Comparison of ENCODE assay signal across 12 cellular contexts in the genomic region with DNA sequence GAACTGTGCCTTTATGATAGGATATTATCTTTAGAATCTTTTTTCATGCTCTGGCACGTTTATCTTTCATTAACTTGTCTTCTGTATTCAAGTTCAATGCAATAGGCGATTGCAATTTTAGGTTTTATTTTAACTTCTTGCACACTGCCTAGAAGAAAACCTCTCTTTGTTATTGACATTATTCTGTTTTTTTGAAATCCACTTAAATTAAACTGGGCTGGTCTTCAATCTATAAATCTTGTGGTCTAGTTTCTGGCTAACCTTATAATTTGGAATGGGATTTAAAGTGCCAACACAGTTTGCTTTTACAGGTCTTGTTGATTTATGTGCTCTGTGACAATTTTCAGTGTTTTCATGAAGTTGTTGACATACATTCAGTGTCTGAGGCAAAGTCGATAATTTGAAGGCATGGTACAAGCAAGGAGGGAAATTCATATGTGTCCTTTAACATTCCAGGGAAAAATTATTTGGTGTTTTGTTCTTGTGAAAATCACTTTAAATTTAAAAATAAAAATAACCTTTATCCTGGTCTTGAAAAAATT.
DNase-seq lines count a peak whose midpoint lies in the region; ATAC-seq, FAIRE-seq and TF ChIP-seq lines count a peak whose summit lies in the region.
"Had no signal": no experiment of that assay in that cellular context is flagged by ENCODE, and none has a peak within 500 bp of the region (broad histone marks: within the 10 kb centered on the region; RNA-seq: fewer than 3 reads in every experiment).

No MANE protein-coding gene starts in this region.

- H3K4me3 ChIP-seq in keratinocyte (ENCODE audit: control insufficient read depth in 2 of 3, extremely low read depth in 1 of 3, insufficient read depth in 2 of 3, low read depth in 1 of 3, low read length in 3 of 3) (no peak overlapping the region), spleen (peak overlapping the region in 4 of 8 donors; percentile 7 to 39 (median 32))

- 41 to 67% (median 61%) methylated on average over 3 of the region's 3 CpGs for WGBS in spleen, 5 donors

- no peaks in the 10 kb centered on the region for H3K9me1 ChIP-seq in keratinocyte (ENCODE audit: control insufficient read depth, extremely low read depth, insufficient read depth, low read length)

- TF ChIP-seq POLR2A in spleen (IDR thresholded peaks at IDR 0.05): no peak

- peak overlapping the region; percentile 77 for H3K27ac ChIP-seq in VCaP
- H3K27ac ChIP-seq in keratinocyte (ENCODE audit: control insufficient read depth, insufficient read depth, low read length): peak overlapping the region; percentile 63
- H3K27ac ChIP-seq in spleen: peak overlapping the region in 6 of 8 donors; percentile 21 to 72 (median 40)

- no peaks in the 10 kb centered on the region for H3K79me2 ChIP-seq in keratinocyte (ENCODE audit: control insufficient read depth, insufficient read depth, low read length)

- no peak for TF ChIP-seq CTCF in VCaP (conservative IDR thresholded peaks at IDR 0.05)
- no peak for TF ChIP-seq CTCF in keratinocyte (optimal IDR thresholded peaks at IDR 0.05 in 1 of 3, IDR thresholded peaks at IDR 0.05 in 1 of 3, conservative IDR thresholded peaks at IDR 0.05 in 1 of 3; ENCODE audit: extremely low read depth in 1 of 3, insufficient read depth in 2 of 3, low read length in 3 of 3)
- TF ChIP-seq CTCF in spleen (IDR thresholded peaks at IDR 0.05 in 8 of 11, conservative IDR thresholded peaks at IDR 0.05 in 3 of 11): no peak

- H3K36me3 ChIP-seq in keratinocyte (ENCODE audit: control insufficient read depth in 2 of 2, extremely low read depth in 1 of 2, insufficient read depth in 2 of 2, low read length in 2 of 2): no peaks in the 10 kb centered on the region
- no peaks in the 10 kb centered on the region for H3K36me3 ChIP-seq in spleen

- DNase-seq in HEK293T (ENCODE audit: extremely low spot score): no peak
- DNase-seq in keratinocyte (ENCODE audit: low read depth, low spot score): no peak
- DNase-seq in spleen: no peak
- DNase-seq in NCI-H2107 treated with DMSO at 0.1 percent for 48 hours (lab: John Stamatoyannopoulos, UW; ENCODE audit: unreplicated experiment): no peak
- DNase-seq: amniotic stem cell, Calu3, NCI-H1048, NCI-H446, substantia nigra had no signal

- intact Hi-C loops in spleen (cut with DNase I; ENCODE audit: low total_unique reads): no loop called here

- H3K27me3 ChIP-seq in keratinocyte (ENCODE audit: control insufficient read depth, extremely low read depth, insufficient read depth, low read length): no peaks in the 10 kb centered on the region
- H3K27me3 ChIP-seq in spleen (replicated peaks in 1 of 7): no peaks in the 10 kb centered on the region

- FAIRE-seq in keratinocyte (lab: Jason Lieb, UNC): no peak

- peak overlapping the region; percentile 58 for H3K9ac ChIP-seq in keratinocyte (ENCODE audit: control insufficient read depth, extremely low read depth, insufficient read depth, low read length)

- no peak overlapping the region for H2AFZ ChIP-seq in keratinocyte (ENCODE audit: control insufficient read depth, low read length)

- POLR2A ChIA-PET in HEK293T (lab: Yijun Ruan, JAX): no interaction called here

- CTCF ChIA-PET in HEK293T (lab: Yijun Ruan, JAX): no interaction called here

- H3K4me2 ChIP-seq in keratinocyte (ENCODE audit: control insufficient read depth, extremely low read depth, insufficient read depth, low read depth, low read length): peak overlapping the region; percentile 71

- no peak for ATAC-seq in HG03196 (IDR thresholded peaks at IDR 0.05; ENCODE audit: unreplicated experiment)
- ATAC-seq in HG03108 (IDR thresholded peaks at IDR 0.05; ENCODE audit: unreplicated experiment): no peak

- H3K4me1 ChIP-seq in keratinocyte (ENCODE audit: control insufficient read depth, extremely low read depth, insufficient read depth, low read length) (peaks cover 19% of the 10 kb centered on the region), spleen (peaks cover 0 to 17% (median 3%) of the 10 kb centered on the region in 6 donors)

- H3K9me3 ChIP-seq in keratinocyte (ENCODE audit: control insufficient read depth, low read depth, low read length) (no peaks in the 10 kb centered on the region), spleen (no peaks in the 10 kb centered on the region)

- dilution Hi-C loops in keratinocyte (cut with MboI; ENCODE audit: extremely low pct_ligation_motif_present, low sequenced_read_pairs): no loop called here

- H4K20me1 ChIP-seq in keratinocyte (ENCODE audit: control insufficient read depth, extremely low read depth, insufficient read depth, low read length): no peaks in the 10 kb centered on the region

TF ChIP-seq in HEK293T, 16 proteins besides CTCF, POLR2A, EP300 and RAD21:
- TF ChIP-seq, protein P1, sequence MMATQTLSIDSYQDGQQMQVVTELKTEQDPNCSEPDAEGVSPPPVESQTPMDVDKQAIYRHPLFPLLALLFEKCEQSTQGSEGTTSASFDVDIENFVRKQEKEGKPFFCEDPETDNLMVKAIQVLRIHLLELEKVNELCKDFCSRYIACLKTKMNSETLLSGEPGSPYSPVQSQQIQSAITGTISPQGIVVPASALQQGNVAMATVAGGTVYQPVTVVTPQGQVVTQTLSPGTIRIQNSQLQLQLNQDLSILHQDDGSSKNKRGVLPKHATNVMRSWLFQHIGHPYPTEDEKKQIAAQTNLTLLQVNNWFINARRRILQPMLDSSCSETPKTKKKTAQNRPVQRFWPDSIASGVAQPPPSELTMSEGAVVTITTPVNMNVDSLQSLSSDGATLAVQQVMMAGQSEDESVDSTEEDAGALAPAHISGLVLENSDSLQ (IDR thresholded peaks at IDR 0.05): peak; percentile 87
- no peak for TF ChIP-seq FOXM1 (IDR thresholded peaks at IDR 0.05; ENCODE audit: borderline replicate concordance)
